Comparison of ENCODE assay signal across 1 cellular context in the genomic region with DNA sequence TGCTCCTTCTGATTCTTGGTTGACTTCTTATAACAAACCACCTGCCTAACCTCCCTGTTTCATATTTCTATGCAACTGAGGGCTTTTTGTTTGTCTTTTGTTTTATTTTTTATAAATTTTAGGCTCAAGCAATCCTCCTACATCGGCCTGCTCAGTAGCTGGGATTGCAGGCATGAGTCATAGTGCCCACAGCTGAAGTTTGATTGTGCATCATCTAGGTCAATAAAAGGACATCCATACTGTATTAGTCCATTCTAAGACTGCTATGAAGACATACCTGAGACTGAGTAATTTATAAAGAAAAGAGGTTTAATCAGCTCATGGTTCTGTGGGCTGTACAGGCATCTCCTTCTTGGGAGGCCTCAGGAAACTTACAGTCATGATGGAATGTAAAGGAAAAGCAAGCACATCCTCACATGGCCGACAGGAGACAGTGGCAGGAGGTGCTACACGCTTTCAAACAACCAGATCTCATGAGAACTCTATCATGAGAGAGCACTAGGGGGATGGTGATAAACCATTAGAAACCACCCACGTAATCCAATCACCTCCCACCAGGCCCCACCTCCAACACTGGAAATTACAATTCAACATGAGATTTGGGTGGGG.
TF ChIP-seq lines count a peak whose summit lies in the region.

No MANE protein-coding gene starts in this region.

TF ChIP-seq in IMR-90, 13 proteins besides CTCF, POLR2A, EP300 and RAD21 (continued from another document):
- no peak for TF ChIP-seq CHD1 (IDR thresholded peaks at IDR 0.05; ENCODE audit: low read depth, low read length)
- no peak for TF ChIP-seq RFX5 (IDR thresholded peaks at IDR 0.05; ENCODE audit: low read depth, low read length)
- TF ChIP-seq FOS (IDR thresholded peaks at IDR 0.05; ENCODE audit: low read depth, low read length), result no peak
- no peak for TF ChIP-seq RCOR1 (IDR thresholded peaks at IDR 0.05; ENCODE audit: insufficient replicate concordance, low read length)
- TF ChIP-seq BHLHE40 (IDR thresholded peaks at IDR 0.05; ENCODE audit: low read depth, low read length), result no peak
- TF ChIP-seq, protein P1, sequence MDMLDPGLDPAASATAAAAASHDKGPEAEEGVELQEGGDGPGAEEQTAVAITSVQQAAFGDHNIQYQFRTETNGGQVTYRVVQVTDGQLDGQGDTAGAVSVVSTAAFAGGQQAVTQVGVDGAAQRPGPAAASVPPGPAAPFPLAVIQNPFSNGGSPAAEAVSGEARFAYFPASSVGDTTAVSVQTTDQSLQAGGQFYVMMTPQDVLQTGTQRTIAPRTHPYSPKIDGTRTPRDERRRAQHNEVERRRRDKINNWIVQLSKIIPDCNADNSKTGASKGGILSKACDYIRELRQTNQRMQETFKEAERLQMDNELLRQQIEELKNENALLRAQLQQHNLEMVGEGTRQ (IDR thresholded peaks at IDR 0.05; ENCODE audit: low read depth, low read length), result no peak
